Comparison of ENCODE assay signal across 8 cellular contexts in genomic region chr14:102509744-102510615, GRCh38. TPM values are rescaled to one million over a fixed set of nuclear protein-coding genes. Genes with fewer than 3 reads are reported as not detected.
A peak's percentile ranks its signal among the peaks of the same experiment; 100 is the strongest.
DNase-seq lines count a peak whose midpoint lies in the region; TF ChIP-seq lines count a peak whose summit lies in the region.

TSS of gene ANKRD9 (minus strand) at chr14:102509776. CDS start at chr14:102507889, 1,887 bp downstream.

- WGBS in stomach, 5 donors, result 1 to 5% (median 1%) methylated on average over 26 to 89 of the region's 91 CpGs

- intact Hi-C loops in stomach (cut with DNase I; ENCODE audit: low total_unique reads), result no loop called here

- peak within 1 kb of the TSS; percentile 67 for H3K4me3 ChIP-seq in H7 (ENCODE audit: insufficient read depth, low read depth, low read length)
- H3K4me3 ChIP-seq in MG63, result peak within 1 kb of the TSS; percentile 56
- H3K4me3 ChIP-seq in neuron (ENCODE audit: low read length), result peak within 1 kb of the TSS; percentile 85
- peak within 1 kb of the TSS; percentile 59 to 70 (median 65) for H3K4me3 ChIP-seq in stomach

- no peak for TF ChIP-seq POLR2A in stomach (IDR thresholded peaks at IDR 0.05)

- H2AFZ ChIP-seq in neuron (ENCODE audit: low read depth, low read length), result peak within 1 kb of the TSS; percentile 44

- H3K27me3 ChIP-seq in H7 (ENCODE audit: control insufficient read depth, insufficient read depth, low read length) (no peaks in the 10 kb centered on the region; the same call in 1 of the 2 replicates), MG63 (no peaks in the 10 kb centered on the region), neuron (ENCODE audit: insufficient read depth, low read length) (no peaks in the 10 kb centered on the region), stomach (no peaks in the 10 kb centered on the region)

- DNase-seq in Daoy (ENCODE audit: low read depth) (peak; percentile 98), H7 (peak; percentile 99), MG63 (peak; percentile 88), SK-MEL-5 (ENCODE audit: low read depth, low spot score) (peak; percentile 94), foreskin melanocyte (peak; percentile 84), stomach (peak; percentile 97)
- DNase-seq in activated naive CD4-positive, alpha-beta T cell treated with Interleukin-2 at 50 U/mL for 16 hours, result peak; percentile 92

- peak within 1 kb of the TSS; percentile 90 to 93 (median 92) for H3K27ac ChIP-seq in stomach

- H3K36me3 ChIP-seq in H7 (replicated peaks; ENCODE audit: control insufficient read depth, insufficient read depth, low read length) (peaks cover 2% of the 10 kb centered on the region), MG63 (no peaks in the 10 kb centered on the region), neuron (ENCODE audit: insufficient read depth, low read length) (peaks cover 18% of the 10 kb centered on the region), stomach (peaks cover 8 to 22% (median 20%) of the 10 kb centered on the region in 4 donors)

- in situ Hi-C loops in SK-MEL-5 (cut with HindIII; ENCODE audit: low pct_unique_long_range_greater_than_20kb, low sequenced_read_pairs), result loop anchor here (10.0 kb wide), 1 partner anchor 65 kb away; no protein-coding TSS in a partner anchor

- H3K4me1 ChIP-seq in neuron (ENCODE audit: insufficient read depth, low read length) (peaks cover 25% of the 10 kb centered on the region), stomach (peaks cover 18 to 36% (median 28%) of the 10 kb centered on the region in 4 donors)

- no peaks in the 10 kb centered on the region for H3K9me3 ChIP-seq in MG63
- H3K9me3 ChIP-seq in neuron (ENCODE audit: low read length), result no peaks in the 10 kb centered on the region
- no peaks in the 10 kb centered on the region for H3K9me3 ChIP-seq in stomach

- no peak for TF ChIP-seq EP300 in stomach (IDR thresholded peaks at IDR 0.05)

- no peak for TF ChIP-seq CTCF in stomach (IDR thresholded peaks at IDR 0.05)

RNA-seq across cellular contexts. Expression of gene ANKRD9, which starts in this region (rescaled TPM):
- 25.0 and 28.0 TPM in 2 replicates for total RNA-seq in Daoy (2014; rRNA removed; shearing (Covaris generic))
- 52.0 and 55.7 TPM in 2 replicates for total RNA-seq in H7 (2014; rRNA removed; shearing (Covaris generic))
- 10.5 and 13.0 TPM in 2 replicates for total RNA-seq in MG63 (2014; rRNA removed; shearing (Covaris generic); ENCODE audit: low replicate concordance)
- total RNA-seq in SK-MEL-5 (2014; rRNA removed; shearing (Covaris generic)), result 39.7 and 47.9 TPM in 2 replicates
- polyA plus RNA-seq in SK-MEL-5 (2015; cell fraction: cytosol; rRNA removed), result 57.2 and 67.4 TPM in 2 replicates
- polyA plus RNA-seq in SK-MEL-5 (2015; cell fraction: nucleus; rRNA removed), result 123 and 226 TPM in 2 replicates
- total RNA-seq in stomach, result 100 to 1,000 TPM in 2 of 5 donors, 10 to 100 TPM in 3; 11.2 to 357 (median 72.4) TPM
- polyA plus RNA-seq in stomach, result 10 to 100 TPM in 2 of 3 donors, 1 to 10 TPM in 1; 5.3 to 23.3 (median 13.3) TPM

Comparison
In these comparisons a context has a peak if more than half of its experiments do, and no peak if none do; other contexts are left out.
1. Peak in every context shown above with its lines: DNase-seq, H3K4me3 ChIP-seq and H3K27ac ChIP-seq.